Comparison of ENCODE assay signal across 17 cellular contexts in genomic region chr11:110645253-110645652, GRCh38.
DNase-seq lines count a peak whose midpoint lies in the region; ATAC-seq and TF ChIP-seq lines count a peak whose summit lies in the region.
"Had no signal": no experiment of that assay in that cellular context is flagged by ENCODE, and none has a peak within 500 bp of the region (broad histone marks: within the 10 kb centered on the region; RNA-seq: fewer than 3 reads in every experiment).

No MANE protein-coding gene starts in this region.

- H3K27ac Mint-ChIP-seq in T-helper 2 cell treated with Interferon-gamma antibody and Interleukin-4, amounts not matched to agents 5 μg/mL and 100 μg/mL, for 36 hours: no peak overlapping the region
- H3K27ac Mint-ChIP-seq in stimulated activated naive B cell treated with anti-CD40 and anti-IgM and Interleukin-4, amounts not matched to agents 10 μg/mL and 1 μg/mL and 100 μg/mL, for 72 hours: peak overlapping the region; percentile 65
- H3K27ac Mint-ChIP-seq in activated naive CD8-positive, alpha-beta T cell treated with anti-CD3 and anti-CD28 coated beads for 36 hours: no peak overlapping the region
- H3K27ac Mint-ChIP-seq: CD14-positive monocyte; CD4-positive, alpha-beta memory T cell had no signal

- H3K27me3 Mint-ChIP-seq in T-helper 2 cell treated with Interferon-gamma antibody and Interleukin-4, amounts not matched to agents 5 μg/mL and 100 μg/mL, for 36 hours (ENCODE audit: low read depth): no peaks in the 10 kb centered on the region
- H3K27me3 Mint-ChIP-seq in stimulated activated naive B cell treated with anti-CD40 and anti-IgM and Interleukin-4, amounts not matched to agents 10 μg/mL and 1 μg/mL and 100 μg/mL, for 72 hours: peaks cover 9 to 34% of the 10 kb centered on the region in 2 donors
- peaks cover 18% of the 10 kb centered on the region for H3K27me3 Mint-ChIP-seq in activated naive CD8-positive, alpha-beta T cell treated with anti-CD3 and anti-CD28 coated beads for 36 hours

- TF ChIP-seq CTCF in vagina (IDR thresholded peaks at IDR 0.05): no peak

- no peaks in the 10 kb centered on the region for H3K36me3 ChIP-seq in vagina
- H3K36me3 ChIP-seq: BLaER1, HAP-1 had no signal

- ATAC-seq in stimulated activated naive B cell treated with anti-CD40 and anti-IgM and Interleukin-4, amounts not matched to agents 10 μg/mL and 1 μg/mL and 100 μg/mL, for 72 hours (replicated peaks): peak; percentile 39 to 62
- ATAC-seq in esophagus mucosa: no peak

- H3K4me3 Mint-ChIP-seq in T-helper 2 cell treated with Interferon-gamma antibody and Interleukin-4, amounts not matched to agents 5 μg/mL and 100 μg/mL, for 36 hours: no peak overlapping the region
- no peak overlapping the region for H3K4me3 Mint-ChIP-seq in stimulated activated naive B cell treated with anti-CD40 and anti-IgM and Interleukin-4, amounts not matched to agents 10 μg/mL and 1 μg/mL and 100 μg/mL, for 72 hours
- H3K4me3 Mint-ChIP-seq in activated naive CD8-positive, alpha-beta T cell treated with anti-CD3 and anti-CD28 coated beads for 36 hours: no peak overlapping the region
- H3K4me3 Mint-ChIP-seq: CD14-positive monocyte; CD4-positive, alpha-beta memory T cell had no signal

- no peak for TF ChIP-seq POLR2A in vagina (IDR thresholded peaks at IDR 0.05)

- intact Hi-C loops in vagina (cut with DNase I): no loop called here

- no peaks in the 10 kb centered on the region for H3K4me1 ChIP-seq in vagina
- H3K4me1 ChIP-seq: HAP-1 had no signal

- DNase-seq in activated CD4-positive, alpha-beta T cell treated with anti-CD3 and anti-CD28 coated beads for 48 hours: peak; percentile 3
- DNase-seq in activated CD4-positive, alpha-beta T cell treated with anti-CD3 and anti-CD28 coated beads, Interleukin-2, amount 50 U/mL, for 4 hours: no peak
- DNase-seq in M059J (ENCODE audit: low read depth): peak; percentile 22
- peak; percentile 9 for DNase-seq in T-helper 2 cell treated with Interferon-gamma antibody and Interleukin-4, amounts not matched to agents 5 μg/mL and 100 μg/mL, for 36 hours (ENCODE audit: low spot score)
- DNase-seq in stimulated activated naive B cell treated with anti-CD40 and anti-IgM and Interleukin-4, amounts not matched to agents 10 μg/mL and 1 μg/mL and 100 μg/mL, for 72 hours: no peak
- DNase-seq in activated naive CD8-positive, alpha-beta T cell treated with anti-CD3 and anti-CD28 coated beads for 36 hours: no peak
- DNase-seq in vagina (ENCODE audit: extremely low spot score in 2 of 2): no peak
- DNase-seq: 8988T, DMS153, DMS79, GDM1, GM23248 had no signal

- H3K4me1 Mint-ChIP-seq in T-helper 2 cell treated with Interferon-gamma antibody and Interleukin-4, amounts not matched to agents 5 μg/mL and 100 μg/mL, for 36 hours (ENCODE audit: low read depth): peaks cover 1% of the 10 kb centered on the region
- peaks cover 0 to 6% of the 10 kb centered on the region in 2 donors for H3K4me1 Mint-ChIP-seq in stimulated activated naive B cell treated with anti-CD40 and anti-IgM and Interleukin-4, amounts not matched to agents 10 μg/mL and 1 μg/mL and 100 μg/mL, for 72 hours
- no peaks in the 10 kb centered on the region for H3K4me1 Mint-ChIP-seq in activated naive CD8-positive, alpha-beta T cell treated with anti-CD3 and anti-CD28 coated beads for 36 hours
- H3K4me1 Mint-ChIP-seq: CD14-positive monocyte; CD4-positive, alpha-beta memory T cell had no signal

- peaks cover 6% of the 10 kb centered on the region for H3K9me3 Mint-ChIP-seq in T-helper 2 cell treated with Interferon-gamma antibody and Interleukin-4, amounts not matched to agents 5 μg/mL and 100 μg/mL, for 36 hours
- H3K9me3 Mint-ChIP-seq in stimulated activated naive B cell treated with anti-CD40 and anti-IgM and Interleukin-4, amounts not matched to agents 10 μg/mL and 1 μg/mL and 100 μg/mL, for 72 hours: peaks cover 0 to 2% of the 10 kb centered on the region in 2 donors
- peaks cover 6% of the 10 kb centered on the region for H3K9me3 Mint-ChIP-seq in activated naive CD8-positive, alpha-beta T cell treated with anti-CD3 and anti-CD28 coated beads for 36 hours

- no peaks in the 10 kb centered on the region for H3K27me3 ChIP-seq in vagina
- H3K27me3 ChIP-seq: BLaER1 had no signal

- no peak overlapping the region for H3K27ac ChIP-seq in vagina
- H3K27ac ChIP-seq: BLaER1, GM23248 had no signal

- H3K9me3 ChIP-seq in vagina: no peaks in the 10 kb centered on the region
- H3K9me3 ChIP-seq: BLaER1, HAP-1 had no signal

- no peak overlapping the region for H3K4me3 ChIP-seq in vagina
- H3K4me3 ChIP-seq: BLaER1, GM23248, HAP-1 had no signal

- no peaks in the 10 kb centered on the region for H3K36me3 Mint-ChIP-seq in T-helper 2 cell treated with Interferon-gamma antibody and Interleukin-4, amounts not matched to agents 5 μg/mL and 100 μg/mL, for 36 hours (ENCODE audit: low read depth)
- H3K36me3 Mint-ChIP-seq in stimulated activated naive B cell treated with anti-CD40 and anti-IgM and Interleukin-4, amounts not matched to agents 10 μg/mL and 1 μg/mL and 100 μg/mL, for 72 hours: no peaks in the 10 kb centered on the region
- no peaks in the 10 kb centered on the region for H3K36me3 Mint-ChIP-seq in activated naive CD8-positive, alpha-beta T cell treated with anti-CD3 and anti-CD28 coated beads for 36 hours
- H3K36me3 Mint-ChIP-seq: CD14-positive monocyte; CD4-positive, alpha-beta memory T cell had no signal

Comparison
In these comparisons a context has a peak if more than half of its experiments do, and no peak if none do; other contexts are left out.
1. DNase-seq: peak in activated CD4-positive, alpha-beta T cell treated with anti-CD3 and anti-CD28 coated beads for 48 hours (single experiment), M059J (single experiment) and T-helper 2 cell treated with Interferon-gamma antibody and Interleukin-4, amounts not matched to agents 5 μg/mL and 100 μg/mL, for 36 hours (single experiment); none in activated CD4-positive, alpha-beta T cell treated with anti-CD3 and anti-CD28 coated beads, Interleukin-2, amount 50 U/mL, for 4 hours (0 of 2), stimulated activated naive B cell treated with anti-CD40 and anti-IgM and Interleukin-4, amounts not matched to agents 10 μg/mL and 1 μg/mL and 100 μg/mL, for 72 hours (single experiment), activated naive CD8-positive, alpha-beta T cell treated with anti-CD3 and anti-CD28 coated beads for 36 hours (single experiment) and vagina (0 of 2).